30 cellular contexts compared by ENCODE assay signal in genomic region chr16:20568404-20568803, GRCh38. TPM values are rescaled to one million over a fixed set of nuclear protein-coding genes. Genes with fewer than 3 reads are reported as not detected.
"Had no signal": no experiment of that assay in that cellular context is flagged by ENCODE, and none has a peak within 500 bp of the region (broad histone marks: within the 10 kb centered on the region; RNA-seq: fewer than 3 reads in every experiment).

No MANE protein-coding gene starts in this region.

- DNase-seq: stimulated activated CD4-positive, alpha-beta T cell treated with anti-CD3 and anti-CD28 coated beads, Interleukin-2, amount 100 ng/mL, for 48 hours; stimulated activated CD4-positive, alpha-beta T cell treated with anti-CD3 and anti-CD28 coated beads, Interleukin-4, amount 100 ng/mL, for 1 hour; stimulated activated CD4-positive, alpha-beta T cell treated with anti-CD3 and anti-CD28 coated beads, Interleukin-4, amount 100 ng/mL, for 24 hours; stimulated activated CD4-positive, alpha-beta T cell treated with anti-CD3 and anti-CD28 coated beads, Interleukin-4, amount 100 ng/mL, for 4 hours; stimulated activated CD8-positive, alpha-beta memory T cell treated with anti-CD3 and anti-CD28 coated beads, Interleukin-4, amount 100 ng/mL, for 48 hours; stimulated activated naive B cell treated with anti-CD40 and anti-IgM and Interleukin-4, amounts not matched to agents 10 μg/mL and 1 μg/mL and 100 μg/mL, for 72 hours; stimulated activated naive CD4-positive, alpha-beta T cell; stimulated activated naive CD4-positive, alpha-beta T cell treated with Interleukin-2 at 50 U/mL for 16 hours; stimulated activated naive CD8-positive, alpha-beta T cell treated with anti-CD3 and anti-CD28 coated beads, Interleukin-15, amount 100 ng/mL, for 72 hours; stimulated activated naive CD8-positive, alpha-beta T cell treated with anti-CD3 and anti-CD28 coated beads, Interleukin-15, Interleukin-2, amounts not matched to agents 100 U/mL and 50 U/mL, for 24 hours; stomach; substantia nigra; testis; thyroid gland; tibial artery; transverse colon; trophoblast cell; upper lobe of left lung; upper lobe of right lung; uterus had no signal

- FAIRE-seq: urothelium cell line had no signal

- H3K27me3 ChIP-seq: stomach, suprapubic skin, testis, thyroid gland, tibial artery, tibial nerve, transverse colon, upper lobe of left lung, upper lobe of right lung, uterus, vagina had no signal

- ATAC-seq: stimulated activated effector memory CD8-positive, alpha-beta T cell treated with anti-CD3 and anti-CD28 coated beads, Interleukin-12 subunit alpha, Interleukin-12 subunit beta, amount 100 ng/mL, for 72 hours; stimulated activated memory B cell treated with anti-CD40 and anti-IgM and Interleukin-4, amounts not matched to agents 10 μg/mL and 1 μg/mL and 100 μg/mL, for 72 hours; stimulated activated naive B cell treated with anti-CD40 and anti-IgM and Interleukin-4, amounts not matched to agents 10 μg/mL and 1 μg/mL and 100 μg/mL, for 72 hours; stimulated activated naive CD8-positive, alpha-beta T cell treated with anti-CD3 and anti-CD28 coated beads, Interleukin-15, amount 100 ng/mL, for 72 hours; stimulated activated naive CD8-positive, alpha-beta T cell treated with anti-CD3 and anti-CD28 coated beads, Interleukin-15, Interleukin-2, amounts not matched to agents 100 U/mL and 50 U/mL, for 24 hours; upper lobe of right lung had no signal

- H3K4me1 ChIP-seq: stomach, suprapubic skin, testis, thyroid gland, tibial artery, tibial nerve, transverse colon, upper lobe of left lung, upper lobe of right lung, uterus, vagina had no signal

- H3K36me3 ChIP-seq: stomach, suprapubic skin, thoracic aorta, thyroid gland, tibial artery, tibial nerve, transverse colon, upper lobe of left lung, upper lobe of right lung, uterus, vagina had no signal

- H3K4me3 ChIP-seq: stomach, suprapubic skin, testis, thoracic aorta, thyroid gland, tibial artery, tibial nerve, transverse colon, upper lobe of left lung, upper lobe of right lung, uterus, vagina had no signal

- H3K9me3 ChIP-seq: stomach, suprapubic skin, testis, thoracic aorta, thyroid gland, tibial artery, tibial nerve, transverse colon, upper lobe of left lung, upper lobe of right lung, uterus, vagina had no signal

- H3K27ac ChIP-seq: stomach, suprapubic skin, testis, thoracic aorta, thyroid gland, tibial artery, tibial nerve, transverse colon, upper lobe of left lung, upper lobe of right lung, uterus, vagina had no signal

RNA-seq across cellular contexts. Expression of gene ACSM2B, which starts 7.8 kb away (rescaled TPM):
- total RNA-seq: subcutaneous adipose tissue, temporal lobe, thoracic aorta, transverse colon, upper lobe of right lung, ureter, vagina had no signal
